Comparison of ENCODE assay signal across 10 cellular contexts in the genomic region with DNA sequence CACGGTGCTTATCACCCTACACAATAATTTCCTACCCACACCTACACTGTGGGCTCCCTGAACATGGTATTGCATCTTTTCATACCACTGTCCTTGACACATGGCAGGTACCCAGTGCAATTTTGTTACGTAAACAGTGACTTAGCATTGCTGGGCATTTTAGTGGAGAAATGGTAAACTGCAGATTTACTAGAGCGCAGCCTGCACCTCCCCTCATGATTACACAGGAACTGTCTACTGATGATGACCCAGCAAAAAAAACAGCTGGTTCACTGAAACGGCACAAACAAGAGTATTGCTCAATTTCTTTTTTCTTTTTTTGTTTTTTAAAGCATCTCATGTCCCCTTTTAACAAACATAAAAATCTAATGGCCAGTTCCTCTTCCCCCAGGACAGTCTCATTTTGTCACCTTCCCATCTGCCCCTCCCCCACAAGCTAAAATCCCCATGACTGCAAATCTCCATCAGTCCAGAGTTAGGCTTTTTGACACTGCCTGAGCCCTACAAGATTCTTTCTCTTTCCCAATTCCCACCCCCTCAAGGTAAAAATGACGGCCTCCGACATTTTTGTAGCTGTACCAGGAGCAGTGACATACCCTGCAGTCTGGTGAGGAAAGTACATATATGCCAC. TPM values are rescaled to one million over a fixed set of nuclear protein-coding genes. Genes with fewer than 3 reads are reported as not detected.
DNase-seq lines count a peak whose midpoint lies in the region; ATAC-seq and TF ChIP-seq lines count a peak whose summit lies in the region.
"Had no signal": no experiment of that assay in that cellular context is flagged by ENCODE, and none has a peak within 500 bp of the region (broad histone marks: within the 10 kb centered on the region; RNA-seq: fewer than 3 reads in every experiment).

No MANE protein-coding gene starts in this region.

- no peak for TF ChIP-seq CTCF in A673 (conservative IDR thresholded peaks at IDR 0.05; ENCODE audit: low read depth, low read length)
- no peak for TF ChIP-seq CTCF in mesothelial cell of epicardium (IDR thresholded peaks at IDR 0.05; ENCODE audit: unreplicated experiment)

- H3K4me1 ChIP-seq in A673 (ENCODE audit: insufficient read depth, low read length, poor library complexity, severe bottlenecking), result peaks cover 12% of the 10 kb centered on the region

- intact Hi-C loops in A673 (cut with micrococcal nuclease; ENCODE audit: unreplicated experiment), result loop anchor here (5.0 kb wide), 1 partner anchor 73 kb away; no protein-coding TSS in a partner anchor

- BruUV-seq in A673 (replicated peaks; lab: Mats Ljungman, UMichigan), result no TSS peak

- no peak for ATAC-seq in activated naive CD8-positive, alpha-beta T cell treated with anti-CD3 and anti-CD28 coated beads, Interleukin-2, amount 50 U/mL, for 24 hours
- ATAC-seq in HG03139 (IDR thresholded peaks at IDR 0.05; ENCODE audit: unreplicated experiment), result no peak
- ATAC-seq: right cardiac atrium had no signal

- H3K9me3 Mint-ChIP-seq in activated naive CD8-positive, alpha-beta T cell treated with anti-CD3 and anti-CD28 coated beads, Interleukin-2, amount 50 U/mL, for 24 hours, result no peaks in the 10 kb centered on the region
- H3K9me3 Mint-ChIP-seq in mesothelial cell of epicardium, result no peaks in the 10 kb centered on the region

- H3K27me3 Mint-ChIP-seq in activated naive CD8-positive, alpha-beta T cell treated with anti-CD3 and anti-CD28 coated beads, Interleukin-2, amount 50 U/mL, for 24 hours, result no peaks in the 10 kb centered on the region
- H3K27me3 Mint-ChIP-seq in mesothelial cell of epicardium (ENCODE audit: low read depth), result peaks cover 13% of the 10 kb centered on the region

- peaks cover 30% of the 10 kb centered on the region for H3K4me1 Mint-ChIP-seq in activated naive CD8-positive, alpha-beta T cell treated with anti-CD3 and anti-CD28 coated beads, Interleukin-2, amount 50 U/mL, for 24 hours
- peaks cover 21% of the 10 kb centered on the region for H3K4me1 Mint-ChIP-seq in mesothelial cell of epicardium

- peak overlapping the region; percentile 40 for H3K27ac Mint-ChIP-seq in activated naive CD8-positive, alpha-beta T cell treated with anti-CD3 and anti-CD28 coated beads, Interleukin-2, amount 50 U/mL, for 24 hours
- H3K27ac Mint-ChIP-seq in mesothelial cell of epicardium, result no peak overlapping the region

- no peak for DNase-seq in A673 (ENCODE audit: low spot score)
- DNase-seq in HCEC 1CT, result peak; percentile 21
- no peak for DNase-seq in activated naive CD8-positive, alpha-beta T cell treated with anti-CD3 and anti-CD28 coated beads, Interleukin-2, amount 50 U/mL, for 24 hours
- no peak for DNase-seq in mesothelial cell of epicardium (ENCODE audit: low spot score in 2 of 2, unreplicated experiment in 2 of 2)
- DNase-seq in DMS79 (lab: John Stamatoyannopoulos, UW), result no peak
- no peak for DNase-seq in HPDE6-E6E7 (ENCODE audit: extremely low spot score)
- DNase-seq in NCI-H1694 (lab: John Stamatoyannopoulos, UW), result no peak
- DNase-seq: heart right ventricle, right cardiac atrium had no signal

- H3K27me3 ChIP-seq in A673 (replicated peaks; ENCODE audit: insufficient read depth, low read depth, low read length, poor library complexity), result peaks cover 19% of the 10 kb centered on the region
- H3K27me3 ChIP-seq: heart right ventricle had no signal

- H3K27ac ChIP-seq in A673 (ENCODE audit: low read depth, low read length, poor library complexity, severe bottlenecking), result peak overlapping the region; percentile 0

- H3K36me3 ChIP-seq in A673 (ENCODE audit: insufficient read depth, low read length, poor library complexity, severe bottlenecking), result peaks cover 33% of the 10 kb centered on the region

- no peaks in the 10 kb centered on the region for H3K9me3 ChIP-seq in A673 (ENCODE audit: low read depth, low read length, poor library complexity, severe bottlenecking)
- H3K9me3 ChIP-seq: heart right ventricle had no signal

- CTCF ChIA-PET in A673 (lab: Charles Lee), result no interaction called here

- no peak overlapping the region for H3K4me3 ChIP-seq in A673 (ENCODE audit: low read depth, low read length, poor library complexity, severe bottlenecking)

- H3K36me3 Mint-ChIP-seq in activated naive CD8-positive, alpha-beta T cell treated with anti-CD3 and anti-CD28 coated beads, Interleukin-2, amount 50 U/mL, for 24 hours (ENCODE audit: low read depth), result peaks cover 31% of the 10 kb centered on the region
- H3K36me3 Mint-ChIP-seq in mesothelial cell of epicardium, result peaks cover 29% of the 10 kb centered on the region

- H3K4me3 Mint-ChIP-seq in activated naive CD8-positive, alpha-beta T cell treated with anti-CD3 and anti-CD28 coated beads, Interleukin-2, amount 50 U/mL, for 24 hours, result no peak overlapping the region
- H3K4me3 Mint-ChIP-seq in mesothelial cell of epicardium, result peak overlapping the region; percentile 37

- POLR2A ChIA-PET in A673 (lab: Charles Lee; ENCODE audit: low non-redundant PET), result no interaction called here

RNA-seq across cellular contexts. Expression of gene ZNF746, which starts 2.8 kb away (rescaled TPM):
- total RNA-seq in A673 (2021) (22.5 and 24.0 TPM in 2 replicates), mesothelial cell of epicardium (25.4 to 27.9 TPM (median 27.3 TPM) in 3 replicates)

RNA-seq across cellular contexts. Expression of gene ZNF777, which starts 34.0 kb away (rescaled TPM):
- 19.3 and 19.6 TPM in 2 replicates for total RNA-seq in A673 (2021)
- 18.5 to 20.0 TPM (median 18.9 TPM) in 3 replicates for total RNA-seq in mesothelial cell of epicardium
